ENCODE assay signal across 1 cellular context in the genomic region with DNA sequence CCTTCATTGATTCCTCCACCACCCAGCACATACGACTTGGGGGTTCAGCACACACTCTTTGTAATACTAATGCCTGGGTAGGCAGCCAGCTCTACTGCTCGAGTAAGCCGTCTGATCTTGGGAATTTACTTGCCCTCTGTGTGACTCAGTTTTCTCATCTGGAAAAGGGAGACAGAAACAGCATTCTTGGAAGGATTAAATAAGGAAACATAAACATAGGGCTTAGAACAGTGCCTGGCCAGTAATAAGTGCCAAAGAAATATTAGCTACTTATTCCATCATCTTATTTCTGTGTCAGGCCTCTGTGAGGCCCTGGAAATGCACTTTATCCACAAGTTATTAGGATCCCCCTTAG.
TF ChIP-seq lines count a peak whose summit lies in the region.

No MANE protein-coding gene starts in this region.

TF ChIP-seq in SK-N-SH, 30 proteins besides CTCF, POLR2A, EP300 and RAD21 (continued from another document):
- TF ChIP-seq, protein P1, sequence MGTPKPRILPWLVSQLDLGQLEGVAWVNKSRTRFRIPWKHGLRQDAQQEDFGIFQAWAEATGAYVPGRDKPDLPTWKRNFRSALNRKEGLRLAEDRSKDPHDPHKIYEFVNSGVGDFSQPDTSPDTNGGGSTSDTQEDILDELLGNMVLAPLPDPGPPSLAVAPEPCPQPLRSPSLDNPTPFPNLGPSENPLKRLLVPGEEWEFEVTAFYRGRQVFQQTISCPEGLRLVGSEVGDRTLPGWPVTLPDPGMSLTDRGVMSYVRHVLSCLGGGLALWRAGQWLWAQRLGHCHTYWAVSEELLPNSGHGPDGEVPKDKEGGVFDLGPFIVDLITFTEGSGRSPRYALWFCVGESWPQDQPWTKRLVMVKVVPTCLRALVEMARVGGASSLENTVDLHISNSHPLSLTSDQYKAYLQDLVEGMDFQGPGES (IDR thresholded peaks at IDR 0.05; ENCODE audit: low read depth, low read length): no peak
- no peak for TF ChIP-seq REST (IDR thresholded peaks at IDR 0.05; ENCODE audit: low read depth, low read length)
- TF ChIP-seq TEAD4 (IDR thresholded peaks at IDR 0.05; ENCODE audit: borderline replicate concordance, insufficient read depth): no peak
